8 cellular contexts compared by ENCODE assay signal in the genomic region with DNA sequence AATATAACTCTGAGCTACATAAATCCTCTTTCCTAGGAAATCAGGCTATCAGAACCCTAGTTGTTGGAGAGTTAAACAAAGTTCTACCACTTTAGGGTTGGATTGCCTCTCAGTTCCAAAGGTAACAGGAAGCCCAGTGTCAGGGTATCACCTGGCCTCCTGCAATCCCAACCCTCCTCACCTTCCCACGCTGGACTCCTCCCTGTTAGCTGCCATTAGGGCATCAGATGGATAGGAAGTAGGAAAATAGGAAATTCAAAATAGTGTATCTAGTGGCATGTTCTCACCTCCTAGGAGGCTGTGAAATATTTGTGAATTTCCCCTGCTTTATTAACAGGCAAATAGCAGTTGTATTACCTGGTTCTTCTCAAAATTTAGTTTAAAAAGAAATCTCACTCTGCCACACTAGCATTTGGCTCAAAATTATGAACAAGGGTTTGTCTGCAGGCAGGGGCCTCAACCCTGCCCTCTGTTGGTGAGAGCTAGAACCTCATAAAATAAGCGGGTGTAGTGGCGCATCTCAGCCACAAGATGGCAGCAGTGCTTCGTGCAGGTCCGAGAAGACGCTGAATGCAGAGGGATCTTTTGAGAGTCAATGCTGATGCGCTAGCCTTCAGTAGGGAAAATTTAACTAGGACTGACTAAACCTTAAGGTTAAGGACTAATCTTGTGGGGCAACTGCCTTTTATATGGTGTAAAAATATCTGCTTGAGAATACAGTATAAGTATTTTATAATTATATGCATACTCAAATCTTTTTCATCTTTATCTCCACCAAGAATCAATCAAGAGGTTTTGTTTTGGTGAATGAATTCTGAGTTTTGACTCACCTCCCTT.
A peak's percentile ranks its signal among the peaks of the same experiment; 100 is the strongest.
DNase-seq lines count a peak whose midpoint lies in the region; ATAC-seq and TF ChIP-seq lines count a peak whose summit lies in the region.

No MANE protein-coding gene starts in this region.

- H3K27me3 ChIP-seq in right atrium auricular region, result no peaks in the 10 kb centered on the region

- H3K9me3 ChIP-seq in right atrium auricular region, result no peaks in the 10 kb centered on the region

- intact Hi-C loops in sciatic nerve (cut with DNase I), result loop anchor here (5.0 kb wide), 1 partner anchor 720 kb away; no protein-coding TSS in a partner anchor

- no peaks in the 10 kb centered on the region for H3K4me1 ChIP-seq in right atrium auricular region

- H3K27ac ChIP-seq in right atrium auricular region, result no peak overlapping the region

- TF ChIP-seq CTCF in right atrium auricular region (IDR thresholded peaks at IDR 0.05), result peak; percentile 100

- DNase-seq in activated gamma-delta T cell treated with Interleukin-2 at 50 U/mL for 16 hours (peak; percentile 65), activated gamma-delta T cell (lab: John Stamatoyannopoulos, UW) (no peak), NCI-H146 (lab: John Stamatoyannopoulos, UW) (peak; percentile 45), T-helper 1 cell (peak; percentile 32 to 74 (median 55)), amniotic stem cell (lab: John Stamatoyannopoulos, UW) (peak; percentile 21), right atrium auricular region (ENCODE audit: low spot score) (peak; percentile 83), sciatic nerve (ENCODE audit: low spot score) (peak; percentile 81)

- no peaks in the 10 kb centered on the region for H3K36me3 ChIP-seq in right atrium auricular region

- H3K4me3 ChIP-seq in right atrium auricular region, result no peak overlapping the region

- ATAC-seq in HG02884 (IDR thresholded peaks at IDR 0.05; ENCODE audit: unreplicated experiment) (peak; percentile 81), sciatic nerve (peak; percentile 79)
